Comparison of ENCODE assay signal across 8 cellular contexts in genomic region chr16:28878083-28878926, GRCh38. TPM values are rescaled to one million over a fixed set of nuclear protein-coding genes. Genes with fewer than 3 reads are reported as not detected.
DNase-seq lines count a peak whose midpoint lies in the region; ATAC-seq and TF ChIP-seq lines count a peak whose summit lies in the region.

TSS of gene ATP2A1 (plus strand) at chr16:28878488. CDS start at chr16:28878672, 184 bp downstream.

- TF ChIP-seq CTCF in ascending aorta (IDR thresholded peaks at IDR 0.05) (no peak), liver (IDR thresholded peaks at IDR 0.05; ENCODE audit: low read depth, low read length, missing input control) (no peak)

- intact Hi-C loops in ascending aorta (cut with DNase I) = loop anchor here (2.0 kb wide), 1 partner anchor 46 kb away; the partner anchor contains the start of gene RABEP2

- H3K36me3 ChIP-seq in ascending aorta (peaks cover 0 to 9% of the 10 kb centered on the region in 2 donors), liver (ENCODE audit: control insufficient read depth in 4 of 4, insufficient read depth in 3 of 4, low read depth in 1 of 4, low read length in 3 of 4) (peaks cover 0 to 6% (median 2%) of the 10 kb centered on the region in 4 donors), thymus (ENCODE audit: control insufficient read depth, insufficient read depth) (peaks cover 18% of the 10 kb centered on the region)

- H3K27ac Mint-ChIP-seq in activated CD8-positive, alpha-beta memory T cell treated with anti-CD3 and anti-CD28 coated beads, Interleukin-2, amount 10 ng/mL, durations not matched to agents 7 days and 5 days = peak within 1 kb of the TSS; percentile 76

- CTCF ChIA-PET in activated CD8-positive, alpha-beta memory T cell treated with anti-CD3 and anti-CD28 coated beads, Interleukin-2, amount 10 ng/mL, durations not matched to agents 7 days and 5 days (lab: Charles Lee) = interaction anchor here (1.0 to 3.5 kb wide), 4 partner anchors 14 to 70 kb away, joined by 5 to 16 read pairs (median 13); partner anchors contain the start of genes SH2B1 and TUFM

- H3K36me3 Mint-ChIP-seq in activated CD8-positive, alpha-beta memory T cell treated with anti-CD3 and anti-CD28 coated beads, Interleukin-2, amount 10 ng/mL, durations not matched to agents 7 days and 5 days = no peaks in the 10 kb centered on the region

- H3K9me3 ChIP-seq in ascending aorta (no peaks in the 10 kb centered on the region), liver (ENCODE audit: control insufficient read depth in 4 of 4, low read length in 3 of 4) (no peaks in the 10 kb centered on the region), thymus (ENCODE audit: control insufficient read depth) (no peaks in the 10 kb centered on the region)

- WGBS in liver = 73% methylated on average over 25 of the region's 25 CpGs
- WGBS in thymus = 92% methylated on average over 25 of the region's 25 CpGs

- H3K9ac ChIP-seq in liver (ENCODE audit: low read depth in 1 of 2, low read length in 2 of 2) = no peak within 1 kb of the TSS

- H3K4me1 Mint-ChIP-seq in activated CD8-positive, alpha-beta memory T cell treated with anti-CD3 and anti-CD28 coated beads, Interleukin-2, amount 10 ng/mL, durations not matched to agents 7 days and 5 days = peaks cover 44% of the 10 kb centered on the region

- no peaks in the 10 kb centered on the region for H3K9me3 Mint-ChIP-seq in activated CD8-positive, alpha-beta memory T cell treated with anti-CD3 and anti-CD28 coated beads, Interleukin-2, amount 10 ng/mL, durations not matched to agents 7 days and 5 days (ENCODE audit: low read depth)

- H3K27ac ChIP-seq in ascending aorta (no peak within 1 kb of the TSS), liver (ENCODE audit: low read depth in 1 of 2, low read length in 2 of 2) (no peak within 1 kb of the TSS), thymus (ENCODE audit: low read depth) (no peak within 1 kb of the TSS)

- no peak for ATAC-seq in activated CD8-positive, alpha-beta memory T cell treated with anti-CD3 and anti-CD28 coated beads, Interleukin-2, amount 10 ng/mL, durations not matched to agents 7 days and 5 days
- ATAC-seq in GM19452 (IDR thresholded peaks at IDR 0.05; ENCODE audit: unreplicated experiment) = no peak

- H3K4me3 ChIP-seq in ascending aorta (peak within 1 kb of the TSS; percentile 51 to 79), liver (ENCODE audit: low read depth in 1 of 3, low read length in 3 of 3) (peak within 1 kb of the TSS in 2 of 3 donors; percentile 63 to 79), thymus (ENCODE audit: low read length) (peak within 1 kb of the TSS; percentile 68)

- H3K27me3 Mint-ChIP-seq in activated CD8-positive, alpha-beta memory T cell treated with anti-CD3 and anti-CD28 coated beads, Interleukin-2, amount 10 ng/mL, durations not matched to agents 7 days and 5 days = peaks cover 3% of the 10 kb centered on the region

- H3K4me1 ChIP-seq in ascending aorta = peaks cover 9 to 10% of the 10 kb centered on the region in 2 donors
- peaks cover 2 to 12% (median 11%) of the 10 kb centered on the region in 4 donors for H3K4me1 ChIP-seq in liver (ENCODE audit: control insufficient read depth in 4 of 4, insufficient read depth in 4 of 4, low read length in 3 of 4)
- peaks cover 11% of the 10 kb centered on the region for H3K4me1 ChIP-seq in thymus (ENCODE audit: control insufficient read depth, insufficient read depth, low read length)

- no peak for DNase-seq in activated CD8-positive, alpha-beta memory T cell treated with anti-CD3 and anti-CD28 coated beads, Interleukin-2, amount 10 ng/mL, durations not matched to agents 7 days and 5 days
- DNase-seq in activated CD8-positive, alpha-beta memory T cell treated with anti-CD3 and anti-CD28 coated beads for 24 hours = no peak
- DNase-seq in ascending aorta (ENCODE audit: low spot score in 2 of 2) (no peak), NCI-H187 treated with DMSO at 0.1 percent for 48 hours (lab: John Stamatoyannopoulos, UW) (no peak)
- DNase-seq in stimulated activated CD4-positive, alpha-beta T cell treated with anti-CD3 and anti-CD28 coated beads, Interleukin-2, amount 100 ng/mL, for 48 hours = no peak

- peak within 1 kb of the TSS; percentile 88 for H3K4me3 Mint-ChIP-seq in activated CD8-positive, alpha-beta memory T cell treated with anti-CD3 and anti-CD28 coated beads, Interleukin-2, amount 10 ng/mL, durations not matched to agents 7 days and 5 days

- no peak for TF ChIP-seq RAD21 in liver (IDR thresholded peaks at IDR 0.05)

- H3K27me3 ChIP-seq in ascending aorta (no peaks in the 10 kb centered on the region), liver (ENCODE audit: control insufficient read depth in 4 of 4, insufficient read depth in 4 of 4, low read length in 3 of 4) (no peaks in the 10 kb centered on the region), thymus (ENCODE audit: control insufficient read depth, insufficient read depth) (no peaks in the 10 kb centered on the region)

TF ChIP-seq in liver, 16 proteins besides CTCF, POLR2A, EP300 and RAD21:
- TF ChIP-seq ZBTB33 (IDR thresholded peaks at IDR 0.05) = no peak
- no peak for TF ChIP-seq NR2F2 (IDR thresholded peaks at IDR 0.05)
- TF ChIP-seq HNF4A (conservative IDR thresholded peaks at IDR 0.05) = no peak
- TF ChIP-seq SP1 (IDR thresholded peaks at IDR 0.05) = no peak
- TF ChIP-seq RXRA (IDR thresholded peaks at IDR 0.05) = no peak
- TF ChIP-seq, protein P1, sequence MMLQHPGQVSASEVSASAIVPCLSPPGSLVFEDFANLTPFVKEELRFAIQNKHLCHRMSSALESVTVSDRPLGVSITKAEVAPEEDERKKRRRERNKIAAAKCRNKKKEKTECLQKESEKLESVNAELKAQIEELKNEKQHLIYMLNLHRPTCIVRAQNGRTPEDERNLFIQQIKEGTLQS (IDR thresholded peaks at IDR 0.05) = no peak
- TF ChIP-seq GABPA (IDR thresholded peaks at IDR 0.05 in 1 of 2, conservative IDR thresholded peaks at IDR 0.05 in 1 of 2) = no peak
- TF ChIP-seq, protein P2, sequence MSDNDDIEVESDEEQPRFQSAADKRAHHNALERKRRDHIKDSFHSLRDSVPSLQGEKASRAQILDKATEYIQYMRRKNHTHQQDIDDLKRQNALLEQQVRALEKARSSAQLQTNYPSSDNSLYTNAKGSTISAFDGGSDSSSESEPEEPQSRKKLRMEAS (IDR thresholded peaks at IDR 0.05) = no peak
- TF ChIP-seq YY1 (IDR thresholded peaks at IDR 0.05) = no peak
- TF ChIP-seq, protein P3, sequence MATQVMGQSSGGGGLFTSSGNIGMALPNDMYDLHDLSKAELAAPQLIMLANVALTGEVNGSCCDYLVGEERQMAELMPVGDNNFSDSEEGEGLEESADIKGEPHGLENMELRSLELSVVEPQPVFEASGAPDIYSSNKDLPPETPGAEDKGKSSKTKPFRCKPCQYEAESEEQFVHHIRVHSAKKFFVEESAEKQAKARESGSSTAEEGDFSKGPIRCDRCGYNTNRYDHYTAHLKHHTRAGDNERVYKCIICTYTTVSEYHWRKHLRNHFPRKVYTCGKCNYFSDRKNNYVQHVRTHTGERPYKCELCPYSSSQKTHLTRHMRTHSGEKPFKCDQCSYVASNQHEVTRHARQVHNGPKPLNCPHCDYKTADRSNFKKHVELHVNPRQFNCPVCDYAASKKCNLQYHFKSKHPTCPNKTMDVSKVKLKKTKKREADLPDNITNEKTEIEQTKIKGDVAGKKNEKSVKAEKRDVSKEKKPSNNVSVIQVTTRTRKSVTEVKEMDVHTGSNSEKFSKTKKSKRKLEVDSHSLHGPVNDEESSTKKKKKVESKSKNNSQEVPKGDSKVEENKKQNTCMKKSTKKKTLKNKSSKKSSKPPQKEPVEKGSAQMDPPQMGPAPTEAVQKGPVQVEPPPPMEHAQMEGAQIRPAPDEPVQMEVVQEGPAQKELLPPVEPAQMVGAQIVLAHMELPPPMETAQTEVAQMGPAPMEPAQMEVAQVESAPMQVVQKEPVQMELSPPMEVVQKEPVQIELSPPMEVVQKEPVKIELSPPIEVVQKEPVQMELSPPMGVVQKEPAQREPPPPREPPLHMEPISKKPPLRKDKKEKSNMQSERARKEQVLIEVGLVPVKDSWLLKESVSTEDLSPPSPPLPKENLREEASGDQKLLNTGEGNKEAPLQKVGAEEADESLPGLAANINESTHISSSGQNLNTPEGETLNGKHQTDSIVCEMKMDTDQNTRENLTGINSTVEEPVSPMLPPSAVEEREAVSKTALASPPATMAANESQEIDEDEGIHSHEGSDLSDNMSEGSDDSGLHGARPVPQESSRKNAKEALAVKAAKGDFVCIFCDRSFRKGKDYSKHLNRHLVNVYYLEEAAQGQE (IDR thresholded peaks at IDR 0.05) = no peak
- no peak for TF ChIP-seq TAF1 (conservative IDR thresholded peaks at IDR 0.05)
- TF ChIP-seq JUND (IDR thresholded peaks at IDR 0.05) = no peak
- TF ChIP-seq FOXA1 (IDR thresholded peaks at IDR 0.05) = no peak
- TF ChIP-seq FOXA2 (IDR thresholded peaks at IDR 0.05) = no peak
- no peak for TF ChIP-seq EGR1 (IDR thresholded peaks at IDR 0.05; ENCODE audit: low read depth in 2 of 2)
- TF ChIP-seq HNF4G (IDR thresholded peaks at IDR 0.05) = no peak

RNA-seq across cellular contexts. Expression of gene ATP2A1, which starts in this region (rescaled TPM):
- total RNA-seq in activated CD8-positive, alpha-beta memory T cell treated with anti-CD3 and anti-CD28 coated beads, Interleukin-2, amount 10 ng/mL, durations not matched to agents 7 days and 5 days = 1 to 10 TPM; 1.5 to 3.4 TPM
- total RNA-seq in ascending aorta (not detected), liver (under 1 TPM; 0.09 to 0.17 TPM)
- polyA plus RNA-seq in liver (under 1 TPM; 0.07 to 0.23 TPM), thymus (1.2 TPM)
